Comparison of ENCODE assay signal across 1 cellular context in the genomic region with DNA sequence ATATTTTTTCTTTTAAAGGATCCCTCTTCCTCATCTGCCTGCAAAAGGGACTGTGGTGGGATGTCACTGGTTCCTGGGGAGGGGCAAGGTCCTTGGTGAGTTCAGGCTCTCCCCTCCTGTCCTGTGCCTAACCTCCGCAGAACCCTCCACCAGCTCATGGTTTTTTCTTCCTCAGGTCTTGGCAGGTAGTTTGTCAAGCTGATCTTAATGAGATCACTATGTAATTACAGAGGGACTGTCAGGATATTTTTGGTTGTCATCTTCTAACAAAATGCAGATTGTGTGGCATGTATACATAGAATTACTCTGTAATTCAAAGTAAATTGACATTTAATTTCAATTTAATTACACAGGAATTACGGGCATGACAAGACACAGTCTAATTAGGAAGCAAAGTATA.
TF ChIP-seq lines count a peak whose summit lies in the region.

No MANE protein-coding gene starts in this region.

TF ChIP-seq in GM23338, 12 proteins besides CTCF, POLR2A, EP300 and RAD21 (continued from another document):
- TF ChIP-seq, protein P1, sequence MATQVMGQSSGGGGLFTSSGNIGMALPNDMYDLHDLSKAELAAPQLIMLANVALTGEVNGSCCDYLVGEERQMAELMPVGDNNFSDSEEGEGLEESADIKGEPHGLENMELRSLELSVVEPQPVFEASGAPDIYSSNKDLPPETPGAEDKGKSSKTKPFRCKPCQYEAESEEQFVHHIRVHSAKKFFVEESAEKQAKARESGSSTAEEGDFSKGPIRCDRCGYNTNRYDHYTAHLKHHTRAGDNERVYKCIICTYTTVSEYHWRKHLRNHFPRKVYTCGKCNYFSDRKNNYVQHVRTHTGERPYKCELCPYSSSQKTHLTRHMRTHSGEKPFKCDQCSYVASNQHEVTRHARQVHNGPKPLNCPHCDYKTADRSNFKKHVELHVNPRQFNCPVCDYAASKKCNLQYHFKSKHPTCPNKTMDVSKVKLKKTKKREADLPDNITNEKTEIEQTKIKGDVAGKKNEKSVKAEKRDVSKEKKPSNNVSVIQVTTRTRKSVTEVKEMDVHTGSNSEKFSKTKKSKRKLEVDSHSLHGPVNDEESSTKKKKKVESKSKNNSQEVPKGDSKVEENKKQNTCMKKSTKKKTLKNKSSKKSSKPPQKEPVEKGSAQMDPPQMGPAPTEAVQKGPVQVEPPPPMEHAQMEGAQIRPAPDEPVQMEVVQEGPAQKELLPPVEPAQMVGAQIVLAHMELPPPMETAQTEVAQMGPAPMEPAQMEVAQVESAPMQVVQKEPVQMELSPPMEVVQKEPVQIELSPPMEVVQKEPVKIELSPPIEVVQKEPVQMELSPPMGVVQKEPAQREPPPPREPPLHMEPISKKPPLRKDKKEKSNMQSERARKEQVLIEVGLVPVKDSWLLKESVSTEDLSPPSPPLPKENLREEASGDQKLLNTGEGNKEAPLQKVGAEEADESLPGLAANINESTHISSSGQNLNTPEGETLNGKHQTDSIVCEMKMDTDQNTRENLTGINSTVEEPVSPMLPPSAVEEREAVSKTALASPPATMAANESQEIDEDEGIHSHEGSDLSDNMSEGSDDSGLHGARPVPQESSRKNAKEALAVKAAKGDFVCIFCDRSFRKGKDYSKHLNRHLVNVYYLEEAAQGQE (IDR thresholded peaks at IDR 0.05; ENCODE audit: unreplicated experiment) = no peak
- TF ChIP-seq STAT1 (IDR thresholded peaks at IDR 0.05; ENCODE audit: unreplicated experiment) (no peak), ZNF114 (CRISPR knock-in tag; IDR thresholded peaks at IDR 0.05) (no peak), ZNF331 (CRISPR knock-in tag; IDR thresholded peaks at IDR 0.05; ENCODE audit: low read depth) (no peak)
- TF ChIP-seq, protein P2, sequence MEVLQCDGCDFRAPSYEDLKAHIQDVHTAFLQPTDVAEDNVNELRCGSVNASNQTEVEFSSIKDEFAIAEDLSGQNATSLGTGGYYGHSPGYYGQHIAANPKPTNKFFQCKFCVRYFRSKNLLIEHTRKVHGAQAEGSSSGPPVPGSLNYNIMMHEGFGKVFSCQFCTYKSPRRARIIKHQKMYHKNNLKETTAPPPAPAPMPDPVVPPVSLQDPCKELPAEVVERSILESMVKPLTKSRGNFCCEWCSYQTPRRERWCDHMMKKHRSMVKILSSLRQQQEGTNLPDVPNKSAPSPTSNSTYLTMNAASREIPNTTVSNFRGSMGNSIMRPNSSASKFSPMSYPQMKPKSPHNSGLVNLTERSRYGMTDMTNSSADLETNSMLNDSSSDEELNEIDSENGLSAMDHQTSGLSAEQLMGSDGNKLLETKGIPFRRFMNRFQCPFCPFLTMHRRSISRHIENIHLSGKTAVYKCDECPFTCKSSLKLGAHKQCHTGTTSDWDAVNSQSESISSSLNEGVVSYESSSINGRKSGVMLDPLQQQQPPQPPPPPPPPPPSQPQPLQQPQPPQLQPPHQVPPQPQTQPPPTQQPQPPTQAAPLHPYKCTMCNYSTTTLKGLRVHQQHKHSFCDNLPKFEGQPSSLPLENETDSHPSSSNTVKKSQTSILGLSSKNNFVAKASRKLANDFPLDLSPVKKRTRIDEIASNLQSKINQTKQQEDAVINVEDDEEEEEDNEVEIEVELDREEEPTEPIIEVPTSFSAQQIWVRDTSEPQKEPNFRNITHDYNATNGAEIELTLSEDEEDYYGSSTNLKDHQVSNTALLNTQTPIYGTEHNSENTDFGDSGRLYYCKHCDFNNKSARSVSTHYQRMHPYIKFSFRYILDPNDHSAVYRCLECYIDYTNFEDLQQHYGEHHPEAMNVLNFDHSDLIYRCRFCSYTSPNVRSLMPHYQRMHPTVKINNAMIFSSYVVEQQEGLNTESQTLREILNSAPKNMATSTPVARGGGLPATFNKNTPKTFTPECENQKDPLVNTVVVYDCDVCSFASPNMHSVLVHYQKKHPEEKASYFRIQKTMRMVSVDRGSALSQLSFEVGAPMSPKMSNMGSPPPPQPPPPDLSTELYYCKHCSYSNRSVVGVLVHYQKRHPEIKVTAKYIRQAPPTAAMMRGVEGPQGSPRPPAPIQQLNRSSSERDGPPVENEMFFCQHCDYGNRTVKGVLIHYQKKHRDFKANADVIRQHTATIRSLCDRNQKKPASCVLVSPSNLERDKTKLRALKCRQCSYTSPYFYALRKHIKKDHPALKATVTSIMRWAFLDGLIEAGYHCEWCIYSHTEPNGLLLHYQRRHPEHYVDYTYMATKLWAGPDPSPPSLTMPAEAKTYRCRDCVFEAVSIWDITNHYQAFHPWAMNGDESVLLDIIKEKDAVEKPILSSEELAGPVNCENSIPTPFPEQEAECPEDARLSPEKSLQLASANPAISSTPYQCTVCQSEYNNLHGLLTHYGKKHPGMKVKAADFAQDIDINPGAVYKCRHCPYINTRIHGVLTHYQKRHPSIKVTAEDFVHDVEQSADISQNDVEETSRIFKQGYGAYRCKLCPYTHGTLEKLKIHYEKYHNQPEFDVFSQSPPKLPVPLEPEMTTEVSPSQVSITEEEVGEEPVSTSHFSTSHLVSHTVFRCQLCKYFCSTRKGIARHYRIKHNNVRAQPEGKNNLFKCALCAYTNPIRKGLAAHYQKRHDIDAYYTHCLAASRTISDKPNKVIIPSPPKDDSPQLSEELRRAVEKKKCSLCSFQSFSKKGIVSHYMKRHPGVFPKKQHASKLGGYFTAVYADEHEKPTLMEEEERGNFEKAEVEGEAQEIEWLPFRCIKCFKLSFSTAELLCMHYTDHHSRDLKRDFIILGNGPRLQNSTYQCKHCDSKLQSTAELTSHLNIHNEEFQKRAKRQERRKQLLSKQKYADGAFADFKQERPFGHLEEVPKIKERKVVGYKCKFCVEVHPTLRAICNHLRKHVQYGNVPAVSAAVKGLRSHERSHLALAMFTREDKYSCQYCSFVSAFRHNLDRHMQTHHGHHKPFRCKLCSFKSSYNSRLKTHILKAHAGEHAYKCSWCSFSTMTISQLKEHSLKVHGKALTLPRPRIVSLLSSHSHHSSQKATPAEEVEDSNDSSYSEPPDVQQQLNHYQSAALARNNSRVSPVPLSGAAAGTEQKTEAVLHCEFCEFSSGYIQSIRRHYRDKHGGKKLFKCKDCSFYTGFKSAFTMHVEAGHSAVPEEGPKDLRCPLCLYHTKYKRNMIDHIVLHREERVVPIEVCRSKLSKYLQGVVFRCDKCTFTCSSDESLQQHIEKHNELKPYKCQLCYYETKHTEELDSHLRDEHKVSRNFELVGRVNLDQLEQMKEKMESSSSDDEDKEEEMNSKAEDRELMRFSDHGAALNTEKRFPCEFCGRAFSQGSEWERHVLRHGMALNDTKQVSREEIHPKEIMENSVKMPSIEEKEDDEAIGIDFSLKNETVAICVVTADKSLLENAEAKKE (CRISPR knock-in tag; IDR thresholded peaks at IDR 0.05) = no peak
TF ChIP-seq in GM23338: peak in this region for 0.
